In the genomic region with DNA sequence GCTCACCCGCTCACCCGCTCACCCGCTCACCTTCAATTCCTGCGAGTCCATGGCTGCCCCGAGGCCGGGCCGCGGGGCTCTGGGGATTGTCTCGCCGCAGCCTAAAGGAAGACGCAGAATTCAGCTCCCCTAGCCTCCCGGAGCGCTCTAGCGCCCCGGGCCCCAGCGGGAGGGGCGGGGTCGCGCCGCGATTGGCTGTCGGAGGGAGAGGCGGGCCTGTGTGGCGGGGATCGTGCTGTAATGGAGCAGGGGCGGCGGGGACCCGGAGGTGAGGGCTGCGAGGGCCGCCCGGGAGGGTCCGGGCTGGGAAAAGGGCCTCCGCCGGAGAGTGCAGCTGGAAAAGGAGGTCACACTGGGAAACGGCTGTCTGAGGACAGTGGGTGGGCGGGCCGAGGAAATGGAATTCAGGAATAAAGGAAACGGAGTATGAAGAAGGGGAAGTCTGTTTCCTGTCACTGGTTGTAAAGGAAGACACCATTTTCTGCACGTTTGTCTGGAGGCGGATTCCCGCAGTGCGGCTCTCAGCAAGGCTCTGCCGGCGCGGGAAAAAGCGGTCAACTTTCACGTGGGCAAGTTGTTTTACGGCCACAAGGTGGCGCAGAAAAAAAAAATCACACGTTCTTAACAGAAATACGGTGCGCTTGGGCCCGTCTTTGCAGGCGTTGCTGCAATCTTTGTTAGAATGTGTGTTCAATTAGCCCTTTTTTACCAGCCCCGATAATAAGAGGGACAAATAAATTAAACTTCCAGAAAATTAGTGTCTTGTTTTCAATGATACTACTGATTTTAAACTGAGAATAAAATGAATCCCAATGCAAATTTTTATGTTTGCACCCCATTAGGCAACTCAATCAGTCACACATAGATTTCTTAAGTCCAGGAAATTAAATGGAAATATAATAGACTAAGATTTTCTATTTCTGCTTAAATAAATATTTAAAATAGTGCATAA, we compare ENCODE assay signal across 1 cellular context.
TF ChIP-seq lines count a peak whose summit lies in the region.

A gene (minus strand): TSS at position 122 of the 952 bp plus-strand sequence. CDS start 71 bp downstream, at position 51.

TF ChIP-seq in WTC11, 78 proteins besides CTCF, POLR2A, EP300 and RAD21 (continued from another document and continues in another):
- TF ChIP-seq JAZF1 (CRISPR knock-in tag; IDR thresholded peaks at IDR 0.05) (no peak), NFATC4 (CRISPR knock-in tag; IDR thresholded peaks at IDR 0.05) (no peak), TEAD1 (CRISPR knock-in tag; IDR thresholded peaks at IDR 0.05) (no peak), ZNF416 (CRISPR knock-in tag; IDR thresholded peaks at IDR 0.05) (peak; percentile 70; the same call in 1 of the 2 replicates), NR3C1 (CRISPR knock-in tag; conservative IDR thresholded peaks at IDR 0.05; ENCODE audit: low read depth) (no peak), GABPB1 (CRISPR knock-in tag; IDR thresholded peaks at IDR 0.05) (peak; percentile 47; the same call in 1 of the 2 replicates), JUN (CRISPR knock-in tag; IDR thresholded peaks at IDR 0.05) (no peak), ELF4 (CRISPR knock-in tag; IDR thresholded peaks at IDR 0.05; ENCODE audit: low read depth) (no peak), OVOL2 (CRISPR knock-in tag; IDR thresholded peaks at IDR 0.05; ENCODE audit: borderline replicate concordance) (no peak), MXD4 (CRISPR knock-in tag; IDR thresholded peaks at IDR 0.05; ENCODE audit: borderline replicate concordance) (no peak), TEAD4 (CRISPR knock-in tag; IDR thresholded peaks at IDR 0.05) (no peak), CREB1 (CRISPR knock-in tag; IDR thresholded peaks at IDR 0.05) (no peak), ESRRA (CRISPR knock-in tag; IDR thresholded peaks at IDR 0.05; ENCODE audit: borderline replicate concordance) (no peak), SMAD3 (CRISPR knock-in tag; IDR thresholded peaks at IDR 0.05; ENCODE audit: borderline replicate concordance) (no peak; the same call in 1 of the 2 replicates), CREM (CRISPR knock-in tag; IDR thresholded peaks at IDR 0.05) (0 out of 2 replicates have a peak, but pooled peaks have one; percentile 44), CBFB (CRISPR knock-in tag; IDR thresholded peaks at IDR 0.05; ENCODE audit: low read depth) (no peak), ZBTB21 (CRISPR knock-in tag; IDR thresholded peaks at IDR 0.05; ENCODE audit: borderline replicate concordance) (no peak), MYBL2 (CRISPR knock-in tag; IDR thresholded peaks at IDR 0.05) (peak; percentile 63; the same call in 1 of the 2 replicates), SMAD4 (CRISPR knock-in tag; IDR thresholded peaks at IDR 0.05) (no peak), ZNF317 (CRISPR knock-in tag; IDR thresholded peaks at IDR 0.05; ENCODE audit: borderline replicate concordance, low read depth) (no peak), GTF2I (CRISPR knock-in tag; conservative IDR thresholded peaks at IDR 0.05) (no peak), ZNF219 (CRISPR knock-in tag; IDR thresholded peaks at IDR 0.05; ENCODE audit: borderline replicate concordance) (no peak)
- TF ChIP-seq, protein P1, sequence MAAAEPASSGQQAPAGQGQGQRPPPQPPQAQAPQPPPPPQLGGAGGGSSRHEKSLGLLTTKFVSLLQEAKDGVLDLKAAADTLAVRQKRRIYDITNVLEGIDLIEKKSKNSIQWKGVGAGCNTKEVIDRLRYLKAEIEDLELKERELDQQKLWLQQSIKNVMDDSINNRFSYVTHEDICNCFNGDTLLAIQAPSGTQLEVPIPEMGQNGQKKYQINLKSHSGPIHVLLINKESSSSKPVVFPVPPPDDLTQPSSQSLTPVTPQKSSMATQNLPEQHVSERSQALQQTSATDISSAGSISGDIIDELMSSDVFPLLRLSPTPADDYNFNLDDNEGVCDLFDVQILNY (CRISPR knock-in tag; IDR thresholded peaks at IDR 0.05), result peak; percentile 98
- TF ChIP-seq, protein P2, sequence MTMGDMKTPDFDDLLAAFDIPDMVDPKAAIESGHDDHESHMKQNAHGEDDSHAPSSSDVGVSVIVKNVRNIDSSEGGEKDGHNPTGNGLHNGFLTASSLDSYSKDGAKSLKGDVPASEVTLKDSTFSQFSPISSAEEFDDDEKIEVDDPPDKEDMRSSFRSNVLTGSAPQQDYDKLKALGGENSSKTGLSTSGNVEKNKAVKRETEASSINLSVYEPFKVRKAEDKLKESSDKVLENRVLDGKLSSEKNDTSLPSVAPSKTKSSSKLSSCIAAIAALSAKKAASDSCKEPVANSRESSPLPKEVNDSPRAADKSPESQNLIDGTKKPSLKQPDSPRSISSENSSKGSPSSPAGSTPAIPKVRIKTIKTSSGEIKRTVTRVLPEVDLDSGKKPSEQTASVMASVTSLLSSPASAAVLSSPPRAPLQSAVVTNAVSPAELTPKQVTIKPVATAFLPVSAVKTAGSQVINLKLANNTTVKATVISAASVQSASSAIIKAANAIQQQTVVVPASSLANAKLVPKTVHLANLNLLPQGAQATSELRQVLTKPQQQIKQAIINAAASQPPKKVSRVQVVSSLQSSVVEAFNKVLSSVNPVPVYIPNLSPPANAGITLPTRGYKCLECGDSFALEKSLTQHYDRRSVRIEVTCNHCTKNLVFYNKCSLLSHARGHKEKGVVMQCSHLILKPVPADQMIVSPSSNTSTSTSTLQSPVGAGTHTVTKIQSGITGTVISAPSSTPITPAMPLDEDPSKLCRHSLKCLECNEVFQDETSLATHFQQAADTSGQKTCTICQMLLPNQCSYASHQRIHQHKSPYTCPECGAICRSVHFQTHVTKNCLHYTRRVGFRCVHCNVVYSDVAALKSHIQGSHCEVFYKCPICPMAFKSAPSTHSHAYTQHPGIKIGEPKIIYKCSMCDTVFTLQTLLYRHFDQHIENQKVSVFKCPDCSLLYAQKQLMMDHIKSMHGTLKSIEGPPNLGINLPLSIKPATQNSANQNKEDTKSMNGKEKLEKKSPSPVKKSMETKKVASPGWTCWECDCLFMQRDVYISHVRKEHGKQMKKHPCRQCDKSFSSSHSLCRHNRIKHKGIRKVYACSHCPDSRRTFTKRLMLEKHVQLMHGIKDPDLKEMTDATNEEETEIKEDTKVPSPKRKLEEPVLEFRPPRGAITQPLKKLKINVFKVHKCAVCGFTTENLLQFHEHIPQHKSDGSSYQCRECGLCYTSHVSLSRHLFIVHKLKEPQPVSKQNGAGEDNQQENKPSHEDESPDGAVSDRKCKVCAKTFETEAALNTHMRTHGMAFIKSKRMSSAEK (CRISPR knock-in tag; IDR thresholded peaks at IDR 0.05; ENCODE audit: borderline replicate concordance), result peak; percentile 57; the same call in 1 of the 2 replicates
- TF ChIP-seq, protein P3, sequence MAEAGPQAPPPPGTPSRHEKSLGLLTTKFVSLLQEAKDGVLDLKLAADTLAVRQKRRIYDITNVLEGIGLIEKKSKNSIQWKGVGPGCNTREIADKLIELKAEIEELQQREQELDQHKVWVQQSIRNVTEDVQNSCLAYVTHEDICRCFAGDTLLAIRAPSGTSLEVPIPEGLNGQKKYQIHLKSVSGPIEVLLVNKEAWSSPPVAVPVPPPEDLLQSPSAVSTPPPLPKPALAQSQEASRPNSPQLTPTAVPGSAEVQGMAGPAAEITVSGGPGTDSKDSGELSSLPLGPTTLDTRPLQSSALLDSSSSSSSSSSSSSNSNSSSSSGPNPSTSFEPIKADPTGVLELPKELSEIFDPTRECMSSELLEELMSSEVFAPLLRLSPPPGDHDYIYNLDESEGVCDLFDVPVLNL (CRISPR knock-in tag; IDR thresholded peaks at IDR 0.05; ENCODE audit: borderline replicate concordance, low read depth), result peak; percentile 88
- TF ChIP-seq, protein P4, sequence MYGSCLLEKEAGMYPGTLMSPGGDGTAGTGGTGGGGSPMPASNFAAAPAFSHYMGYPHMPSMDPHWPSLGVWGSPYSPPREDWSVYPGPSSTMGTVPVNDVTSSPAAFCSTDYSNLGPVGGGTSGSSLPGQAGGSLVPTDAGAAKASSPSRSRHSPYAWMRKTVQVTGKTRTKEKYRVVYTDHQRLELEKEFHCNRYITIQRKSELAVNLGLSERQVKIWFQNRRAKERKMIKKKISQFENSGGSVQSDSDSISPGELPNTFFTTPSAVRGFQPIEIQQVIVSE (CRISPR knock-in tag; IDR thresholded peaks at IDR 0.05; ENCODE audit: borderline replicate concordance), result no peak
- TF ChIP-seq, protein P5, sequence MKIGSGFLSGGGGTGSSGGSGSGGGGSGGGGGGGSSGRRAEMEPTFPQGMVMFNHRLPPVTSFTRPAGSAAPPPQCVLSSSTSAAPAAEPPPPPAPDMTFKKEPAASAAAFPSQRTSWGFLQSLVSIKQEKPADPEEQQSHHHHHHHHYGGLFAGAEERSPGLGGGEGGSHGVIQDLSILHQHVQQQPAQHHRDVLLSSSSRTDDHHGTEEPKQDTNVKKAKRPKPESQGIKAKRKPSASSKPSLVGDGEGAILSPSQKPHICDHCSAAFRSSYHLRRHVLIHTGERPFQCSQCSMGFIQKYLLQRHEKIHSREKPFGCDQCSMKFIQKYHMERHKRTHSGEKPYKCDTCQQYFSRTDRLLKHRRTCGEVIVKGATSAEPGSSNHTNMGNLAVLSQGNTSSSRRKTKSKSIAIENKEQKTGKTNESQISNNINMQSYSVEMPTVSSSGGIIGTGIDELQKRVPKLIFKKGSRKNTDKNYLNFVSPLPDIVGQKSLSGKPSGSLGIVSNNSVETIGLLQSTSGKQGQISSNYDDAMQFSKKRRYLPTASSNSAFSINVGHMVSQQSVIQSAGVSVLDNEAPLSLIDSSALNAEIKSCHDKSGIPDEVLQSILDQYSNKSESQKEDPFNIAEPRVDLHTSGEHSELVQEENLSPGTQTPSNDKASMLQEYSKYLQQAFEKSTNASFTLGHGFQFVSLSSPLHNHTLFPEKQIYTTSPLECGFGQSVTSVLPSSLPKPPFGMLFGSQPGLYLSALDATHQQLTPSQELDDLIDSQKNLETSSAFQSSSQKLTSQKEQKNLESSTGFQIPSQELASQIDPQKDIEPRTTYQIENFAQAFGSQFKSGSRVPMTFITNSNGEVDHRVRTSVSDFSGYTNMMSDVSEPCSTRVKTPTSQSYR (CRISPR knock-in tag; IDR thresholded peaks at IDR 0.05), result no peak
- TF ChIP-seq, protein P6, sequence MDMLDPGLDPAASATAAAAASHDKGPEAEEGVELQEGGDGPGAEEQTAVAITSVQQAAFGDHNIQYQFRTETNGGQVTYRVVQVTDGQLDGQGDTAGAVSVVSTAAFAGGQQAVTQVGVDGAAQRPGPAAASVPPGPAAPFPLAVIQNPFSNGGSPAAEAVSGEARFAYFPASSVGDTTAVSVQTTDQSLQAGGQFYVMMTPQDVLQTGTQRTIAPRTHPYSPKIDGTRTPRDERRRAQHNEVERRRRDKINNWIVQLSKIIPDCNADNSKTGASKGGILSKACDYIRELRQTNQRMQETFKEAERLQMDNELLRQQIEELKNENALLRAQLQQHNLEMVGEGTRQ (CRISPR knock-in tag; IDR thresholded peaks at IDR 0.05), result 0 out of 2 replicates have a peak, but pooled peaks have one; percentile 16
- TF ChIP-seq, protein P7, sequence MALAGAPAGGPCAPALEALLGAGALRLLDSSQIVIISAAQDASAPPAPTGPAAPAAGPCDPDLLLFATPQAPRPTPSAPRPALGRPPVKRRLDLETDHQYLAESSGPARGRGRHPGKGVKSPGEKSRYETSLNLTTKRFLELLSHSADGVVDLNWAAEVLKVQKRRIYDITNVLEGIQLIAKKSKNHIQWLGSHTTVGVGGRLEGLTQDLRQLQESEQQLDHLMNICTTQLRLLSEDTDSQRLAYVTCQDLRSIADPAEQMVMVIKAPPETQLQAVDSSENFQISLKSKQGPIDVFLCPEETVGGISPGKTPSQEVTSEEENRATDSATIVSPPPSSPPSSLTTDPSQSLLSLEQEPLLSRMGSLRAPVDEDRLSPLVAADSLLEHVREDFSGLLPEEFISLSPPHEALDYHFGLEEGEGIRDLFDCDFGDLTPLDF (CRISPR knock-in tag; IDR thresholded peaks at IDR 0.05), result no peak
- TF ChIP-seq, protein P8, sequence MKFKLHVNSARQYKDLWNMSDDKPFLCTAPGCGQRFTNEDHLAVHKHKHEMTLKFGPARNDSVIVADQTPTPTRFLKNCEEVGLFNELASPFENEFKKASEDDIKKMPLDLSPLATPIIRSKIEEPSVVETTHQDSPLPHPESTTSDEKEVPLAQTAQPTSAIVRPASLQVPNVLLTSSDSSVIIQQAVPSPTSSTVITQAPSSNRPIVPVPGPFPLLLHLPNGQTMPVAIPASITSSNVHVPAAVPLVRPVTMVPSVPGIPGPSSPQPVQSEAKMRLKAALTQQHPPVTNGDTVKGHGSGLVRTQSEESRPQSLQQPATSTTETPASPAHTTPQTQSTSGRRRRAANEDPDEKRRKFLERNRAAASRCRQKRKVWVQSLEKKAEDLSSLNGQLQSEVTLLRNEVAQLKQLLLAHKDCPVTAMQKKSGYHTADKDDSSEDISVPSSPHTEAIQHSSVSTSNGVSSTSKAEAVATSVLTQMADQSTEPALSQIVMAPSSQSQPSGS (CRISPR knock-in tag; IDR thresholded peaks at IDR 0.05; ENCODE audit: borderline replicate concordance, low read depth), result no peak
- TF ChIP-seq, protein P9, sequence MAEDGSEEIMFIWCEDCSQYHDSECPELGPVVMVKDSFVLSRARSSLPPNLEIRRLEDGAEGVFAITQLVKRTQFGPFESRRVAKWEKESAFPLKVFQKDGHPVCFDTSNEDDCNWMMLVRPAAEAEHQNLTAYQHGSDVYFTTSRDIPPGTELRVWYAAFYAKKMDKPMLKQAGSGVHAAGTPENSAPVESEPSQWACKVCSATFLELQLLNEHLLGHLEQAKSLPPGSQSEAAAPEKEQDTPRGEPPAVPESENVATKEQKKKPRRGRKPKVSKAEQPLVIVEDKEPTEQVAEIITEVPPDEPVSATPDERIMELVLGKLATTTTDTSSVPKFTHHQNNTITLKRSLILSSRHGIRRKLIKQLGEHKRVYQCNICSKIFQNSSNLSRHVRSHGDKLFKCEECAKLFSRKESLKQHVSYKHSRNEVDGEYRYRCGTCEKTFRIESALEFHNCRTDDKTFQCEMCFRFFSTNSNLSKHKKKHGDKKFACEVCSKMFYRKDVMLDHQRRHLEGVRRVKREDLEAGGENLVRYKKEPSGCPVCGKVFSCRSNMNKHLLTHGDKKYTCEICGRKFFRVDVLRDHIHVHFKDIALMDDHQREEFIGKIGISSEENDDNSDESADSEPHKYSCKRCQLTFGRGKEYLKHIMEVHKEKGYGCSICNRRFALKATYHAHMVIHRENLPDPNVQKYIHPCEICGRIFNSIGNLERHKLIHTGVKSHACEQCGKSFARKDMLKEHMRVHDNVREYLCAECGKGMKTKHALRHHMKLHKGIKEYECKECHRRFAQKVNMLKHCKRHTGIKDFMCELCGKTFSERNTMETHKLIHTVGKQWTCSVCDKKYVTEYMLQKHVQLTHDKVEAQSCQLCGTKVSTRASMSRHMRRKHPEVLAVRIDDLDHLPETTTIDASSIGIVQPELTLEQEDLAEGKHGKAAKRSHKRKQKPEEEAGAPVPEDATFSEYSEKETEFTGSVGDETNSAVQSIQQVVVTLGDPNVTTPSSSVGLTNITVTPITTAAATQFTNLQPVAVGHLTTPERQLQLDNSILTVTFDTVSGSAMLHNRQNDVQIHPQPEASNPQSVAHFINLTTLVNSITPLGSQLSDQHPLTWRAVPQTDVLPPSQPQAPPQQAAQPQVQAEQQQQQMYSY (CRISPR knock-in tag; IDR thresholded peaks at IDR 0.05), result no peak
- TF ChIP-seq, protein P10, sequence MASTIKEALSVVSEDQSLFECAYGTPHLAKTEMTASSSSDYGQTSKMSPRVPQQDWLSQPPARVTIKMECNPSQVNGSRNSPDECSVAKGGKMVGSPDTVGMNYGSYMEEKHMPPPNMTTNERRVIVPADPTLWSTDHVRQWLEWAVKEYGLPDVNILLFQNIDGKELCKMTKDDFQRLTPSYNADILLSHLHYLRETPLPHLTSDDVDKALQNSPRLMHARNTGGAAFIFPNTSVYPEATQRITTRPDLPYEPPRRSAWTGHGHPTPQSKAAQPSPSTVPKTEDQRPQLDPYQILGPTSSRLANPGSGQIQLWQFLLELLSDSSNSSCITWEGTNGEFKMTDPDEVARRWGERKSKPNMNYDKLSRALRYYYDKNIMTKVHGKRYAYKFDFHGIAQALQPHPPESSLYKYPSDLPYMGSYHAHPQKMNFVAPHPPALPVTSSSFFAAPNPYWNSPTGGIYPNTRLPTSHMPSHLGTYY (CRISPR knock-in tag; IDR thresholded peaks at IDR 0.05), result no peak
